In the genomic region with DNA sequence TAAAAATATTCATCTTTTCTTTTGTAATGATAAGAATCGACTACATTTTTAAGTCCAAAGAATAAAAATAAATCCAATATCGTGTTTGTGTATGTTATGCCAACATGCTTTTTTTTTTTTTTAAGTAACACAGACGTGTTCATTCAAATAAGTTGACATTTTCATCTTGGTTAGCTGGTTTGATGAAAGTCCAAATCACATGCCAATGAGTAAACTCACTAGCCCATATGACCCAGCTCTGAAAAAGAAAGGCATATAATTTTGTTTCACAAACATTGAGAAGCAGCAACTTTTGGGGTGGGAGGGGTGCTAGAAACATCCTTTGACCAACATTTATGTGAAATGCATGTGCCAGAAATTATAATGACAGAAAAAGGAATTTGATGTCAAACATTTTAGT, we compare ENCODE assay signal across 28 cellular contexts.
"Had no signal": no experiment of that assay in that cellular context is flagged by ENCODE, and none has a peak within 500 bp of the region (broad histone marks: within the 10 kb centered on the region; RNA-seq: fewer than 3 reads in every experiment).

No MANE protein-coding gene starts in this region.

- H3K9me3 ChIP-seq: adrenal gland, colonic mucosa, esophagus squamous epithelium, left lung, ovary, prostate gland, right atrium auricular region, spleen, thoracic aorta, upper lobe of left lung had no signal

- H3K27ac ChIP-seq: adrenal gland, colonic mucosa, esophagus squamous epithelium, hepatocyte, left lung, ovary, prostate gland, right atrium auricular region, spleen, thoracic aorta, upper lobe of left lung had no signal

- H3K4me1 ChIP-seq: colonic mucosa, prostate gland had no signal

- H3K36me3 ChIP-seq: adrenal gland, colonic mucosa, esophagus squamous epithelium, left lung, ovary, prostate gland, right atrium auricular region, spleen, thoracic aorta, upper lobe of left lung had no signal

- H3K27me3 ChIP-seq: adrenal gland, colonic mucosa, esophagus squamous epithelium, hepatocyte, left lung, ovary, right atrium auricular region, spleen, upper lobe of left lung had no signal

- H3K79me2 ChIP-seq: hepatocyte had no signal

- H3K4me2 ChIP-seq: hepatocyte had no signal

- DNase-seq: activated CD4-positive, alpha-beta T cell treated with anti-CD3 and anti-CD28 coated beads for 36 hours; activated CD4-positive, alpha-beta T cell treated with anti-CD3 and anti-CD28 coated beads, Interleukin-2, amount 50 U/mL, for 4 hours; activated CD8-positive, alpha-beta memory T cell treated with anti-CD3 and anti-CD28 coated beads for 24 hours; activated CD8-positive, alpha-beta memory T cell treated with anti-CD3 and anti-CD28 coated beads, Interleukin-2, amount 50 U/mL, for 4 hours; activated naive CD4-positive, alpha-beta T cell; activated T-cell treated with anti-CD3 and anti-CD28 coated beads, Interleukin-2, amount 50 U/mL, for 24 hours; adrenal gland; colonic mucosa; esophagus squamous epithelium; glutamatergic neuron; kidney glomerular epithelial cell; left lung; midbrain; ovary; spleen; stimulated activated CD4-positive, alpha-beta T cell treated with anti-CD3 and anti-CD28 coated beads, Interleukin-4, amount 100 ng/mL, for 1 hour; stimulated activated naive CD4-positive, alpha-beta T cell; T-helper 9 cell; upper lobe of left lung had no signal

- H2AFZ ChIP-seq: hepatocyte had no signal

- H3K4me3 ChIP-seq: adrenal gland, colonic mucosa, esophagus squamous epithelium, hepatocyte, left lung, lung, ovary, prostate gland, right atrium auricular region, spleen, thoracic aorta, upper lobe of left lung had no signal

- ATAC-seq: activated CD4-positive, alpha-beta T cell treated with anti-CD3 and anti-CD28 coated beads for 36 hours; activated T-helper 17 cell treated with anti-CD3 and anti-CD28 coated beads, Interleukin-2, amount 50 U/mL, for 72 hours; left lung; natural killer cell treated with Interleukin-12 subunit alpha and Interleukin-12 subunit beta and Interleukin-15 and Interleukin-18, amount 100 ng/mL, for 72 hours; WTC11 had no signal

- FAIRE-seq: bronchial epithelial cell had no signal
